Comparison of ENCODE assay signal across 8 cellular contexts in the genomic region with DNA sequence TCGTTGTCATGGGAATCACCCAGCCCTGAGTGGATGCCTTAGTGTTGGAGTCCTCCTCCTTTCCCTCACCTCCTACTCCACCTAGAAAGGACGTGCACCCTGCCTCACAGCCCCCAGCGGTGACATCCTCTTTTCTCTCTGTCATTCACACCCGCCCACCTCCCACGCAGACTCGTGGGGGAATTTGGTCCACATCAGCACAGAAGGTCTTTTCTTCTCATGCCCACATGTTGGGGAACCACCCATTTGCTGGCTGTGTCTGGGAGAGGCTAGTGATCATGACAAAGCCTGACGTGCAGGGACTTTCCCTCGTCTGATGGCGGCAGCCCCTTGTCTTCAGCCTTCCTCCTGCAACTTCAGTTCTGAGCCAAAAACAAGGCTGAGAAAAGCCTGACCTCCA.
DNase-seq lines count a peak whose midpoint lies in the region; ATAC-seq lines count a peak whose summit lies in the region.

No MANE protein-coding gene starts in this region.

- peak; percentile 29 for DNase-seq in GM19240 (ENCODE audit: insufficient read length, low spot score)
- DNase-seq in activated CD8-positive, alpha-beta memory T cell treated with anti-CD3 and anti-CD28 coated beads, Interleukin-2, amount 50 U/mL, for 4 hours, result peak; percentile 80
- DNase-seq in stimulated activated CD4-positive, alpha-beta T cell treated with anti-CD3 and anti-CD28 coated beads, Interleukin-15, amount 100 ng/mL, for 24 hours, result peak; percentile 90
- DNase-seq in nucleus accumbens (lab: John Stamatoyannopoulos, UW), result no peak
- no peak for DNase-seq in NOMO-1 treated with dmso at 0.1 percent for 144 hours (lab: John Stamatoyannopoulos, UW; ENCODE audit: unreplicated experiment)
- DNase-seq in SHP77 treated with DMSO at 0.1 percent for 48 hours (lab: John Stamatoyannopoulos, UW), result no peak
- no peak for DNase-seq in NCI-H1417 treated with DMSO at 0.1 percent for 48 hours (lab: John Stamatoyannopoulos, UW)

- peak; percentile 67 for ATAC-seq in HG03135 (IDR thresholded peaks at IDR 0.05; ENCODE audit: unreplicated experiment)

Comparison
In these comparisons a context has a peak if more than half of its experiments do, and no peak if none do; other contexts are left out.
1. DNase-seq: peak in GM19240 (single experiment), activated CD8-positive, alpha-beta memory T cell treated with anti-CD3 and anti-CD28 coated beads, Interleukin-2, amount 50 U/mL, for 4 hours (single experiment) and stimulated activated CD4-positive, alpha-beta T cell treated with anti-CD3 and anti-CD28 coated beads, Interleukin-15, amount 100 ng/mL, for 24 hours (single experiment); none in nucleus accumbens (0 of 56), NOMO-1 treated with dmso at 0.1 percent for 144 hours (single experiment), SHP77 treated with DMSO at 0.1 percent for 48 hours (single experiment) and NCI-H1417 treated with DMSO at 0.1 percent for 48 hours (single experiment).